In the genomic region with DNA sequence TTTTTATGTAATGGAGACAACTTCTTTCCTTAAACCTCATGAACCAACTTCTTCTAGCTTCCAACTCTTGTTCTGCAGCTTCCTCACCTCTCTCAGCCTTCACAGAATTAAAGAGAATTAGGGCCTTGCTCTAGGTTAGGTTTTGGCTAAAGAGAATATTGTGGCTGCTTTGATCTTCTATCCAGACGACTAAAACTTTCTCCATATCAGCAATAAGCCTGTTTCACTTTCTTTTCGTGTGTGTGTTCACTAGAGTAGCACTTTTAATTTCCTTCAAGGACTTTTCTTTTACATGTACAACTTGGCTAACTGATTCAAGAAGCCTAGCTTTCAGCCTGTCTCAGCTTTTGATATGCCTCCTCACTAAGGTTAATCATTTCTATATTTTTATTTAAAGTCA, we compare ENCODE assay signal across 23 cellular contexts.
"Had no signal": no experiment of that assay in that cellular context is flagged by ENCODE, and none has a peak within 500 bp of the region (broad histone marks: within the 10 kb centered on the region; RNA-seq: fewer than 3 reads in every experiment).

No MANE protein-coding gene starts in this region.

- H3K27me3 ChIP-seq: heart left ventricle, pancreas, uterus had no signal

- H3K27ac ChIP-seq: heart left ventricle, pancreas, thoracic aorta, uterus had no signal

- H3K4me3 ChIP-seq: heart left ventricle, pancreas, thoracic aorta, uterus had no signal

- ATAC-seq: heart left ventricle; left colon; pancreas; right cardiac atrium; stimulated activated naive CD8-positive, alpha-beta T cell treated with anti-CD3 and anti-CD28 coated beads, Interleukin-15, Interleukin-2, amounts not matched to agents 100 U/mL and 50 U/mL, for 24 hours had no signal

- DNase-seq: activated CD4-positive, alpha-beta memory T cell treated with anti-CD3 and anti-CD28 coated beads, Interleukin-2, amount 10 ng/mL, durations not matched to agents 7 days and 5 days; activated CD4-positive, alpha-beta T cell treated with anti-CD3 and anti-CD28 coated beads, Interleukin-2, amount 10 ng/mL, durations not matched to agents 7 days and 5 days; activated CD4-positive, CD25-positive, alpha-beta regulatory T cell treated with anti-CD3 and anti-CD28 coated beads, Interleukin-2, amount 50 U/mL, for 72 hours; activated CD8-positive, alpha-beta memory T cell treated with anti-CD3 and anti-CD28 coated beads, Interleukin-2, amount 50 U/mL, for 48 hours; activated gamma-delta T cell treated with Interleukin-2 at 50 U/mL for 16 hours; activated naive CD4-positive, alpha-beta T cell treated with anti-CD3 and anti-CD28 coated beads, Interleukin-2, amount 50 U/mL, for 16 hours; activated T-cell treated with anti-CD3 and anti-CD28 coated beads, Interleukin-2, amount 50 U/mL, for 24 hours; amygdala; caudate nucleus; cortex of kidney; foreskin fibroblast; heart left ventricle; hypothalamus; immature natural killer cell; kidney; left colon; naive B cell; pancreas; right cardiac atrium; stimulated activated CD4-positive, alpha-beta T cell treated with anti-CD3 and anti-CD28 coated beads, Interleukin-2, amount 100 ng/mL, for 48 hours; stimulated activated naive CD8-positive, alpha-beta T cell treated with anti-CD3 and anti-CD28 coated beads, Interleukin-15, Interleukin-2, amounts not matched to agents 100 U/mL and 50 U/mL, for 24 hours; uterus had no signal

- H3K36me3 ChIP-seq: heart left ventricle, pancreas, thoracic aorta, uterus had no signal

- H3K4me1 ChIP-seq: pancreas, uterus had no signal

- H3K9me3 ChIP-seq: heart left ventricle, pancreas, thoracic aorta, uterus had no signal
